2 cellular contexts compared by ENCODE assay signal in genomic region chr10:90064295-90064694, GRCh38.
TF ChIP-seq lines count a peak whose summit lies in the region.

No MANE protein-coding gene starts in this region.

TF ChIP-seq in SK-N-SH treated with all-trans-retinoic acid at 6 μM for 48 hours, 23 proteins besides CTCF, POLR2A, EP300 and RAD21 (continued from another document):
- no peak for TF ChIP-seq PATZ1 (CRISPR knock-in tag; IDR thresholded peaks at IDR 0.05; ENCODE audit: borderline replicate concordance)

TF ChIP-seq in SK-N-SH, 30 proteins besides CTCF, POLR2A, EP300 and RAD21 (continued from another document):
- TF ChIP-seq REST (IDR thresholded peaks at IDR 0.05; ENCODE audit: low read depth, low read length): no peak
- TF ChIP-seq FOXM1 (IDR thresholded peaks at IDR 0.05; ENCODE audit: low read depth): no peak
- TF ChIP-seq EZH2phosphoT487 (IDR thresholded peaks at IDR 0.05; ENCODE audit: borderline replicate concordance, low read depth): no peak
- TF ChIP-seq RXRA (IDR thresholded peaks at IDR 0.05; ENCODE audit: borderline replicate concordance, low read depth): no peak
- no peak for TF ChIP-seq FOSL2 (IDR thresholded peaks at IDR 0.05; ENCODE audit: borderline replicate concordance, low read depth)
- no peak for TF ChIP-seq USF2 (IDR thresholded peaks at IDR 0.05; ENCODE audit: borderline replicate concordance, low read depth, low read length)
- TF ChIP-seq JUND (IDR thresholded peaks at IDR 0.05): no peak
- no peak for TF ChIP-seq GABPA (IDR thresholded peaks at IDR 0.05; ENCODE audit: low read depth)
- no peak for TF ChIP-seq ZBTB33 (IDR thresholded peaks at IDR 0.05; ENCODE audit: borderline replicate concordance, low read depth)
